In the genomic region with DNA sequence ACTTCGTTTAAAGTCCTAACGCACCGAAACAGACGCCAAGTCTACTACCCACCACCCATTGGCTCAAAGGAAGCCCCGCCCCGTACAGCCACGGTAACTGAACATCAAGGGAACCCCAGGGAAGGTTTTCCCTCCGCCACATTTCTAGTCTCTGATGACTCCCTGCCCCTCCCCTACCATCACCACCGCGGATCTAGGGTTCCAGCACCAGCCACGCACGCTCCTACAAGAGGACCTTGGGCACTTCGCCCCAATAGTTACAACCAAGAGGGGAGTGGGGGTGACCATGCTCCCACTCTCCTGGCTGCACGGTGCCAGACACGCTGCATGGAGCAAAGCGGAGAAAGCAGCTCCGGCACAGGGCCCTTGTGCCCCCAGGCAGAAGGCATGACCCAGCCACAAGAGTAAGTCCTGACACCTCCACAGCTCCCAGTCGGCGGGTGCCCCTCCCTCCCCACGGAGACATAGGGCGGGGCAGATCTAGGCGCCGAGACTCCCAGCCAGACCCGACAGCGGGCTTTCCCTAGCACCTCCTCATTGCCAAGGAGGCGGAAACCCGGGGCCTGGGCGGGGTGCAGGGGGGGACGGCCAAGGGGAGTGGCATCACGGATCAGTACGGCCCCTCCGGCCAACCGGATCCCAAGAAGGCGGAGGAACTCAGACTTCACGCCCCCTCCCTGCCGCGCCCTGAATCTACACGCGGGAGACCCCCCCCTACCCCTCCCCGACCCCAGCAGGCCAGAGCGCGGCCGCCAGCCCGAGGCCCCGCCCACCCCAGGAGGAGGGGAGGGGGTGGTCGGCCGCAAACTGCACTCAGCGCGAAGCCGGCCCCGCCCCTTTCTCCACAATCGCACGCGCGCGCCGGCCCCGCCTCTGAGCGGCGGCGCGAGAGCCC, we compare ENCODE assay signal across 1 cellular context.
TF ChIP-seq lines count a peak whose summit lies in the region.

No MANE protein-coding gene starts in this region.

TF ChIP-seq in SK-N-SH treated with all-trans-retinoic acid at 6 μM for 48 hours, 23 proteins besides CTCF, POLR2A, EP300 and RAD21 (continued from another document):
- TF ChIP-seq TSHZ2 (CRISPR knock-in tag; IDR thresholded peaks at IDR 0.05): no peak
- no peak for TF ChIP-seq SNAI2 (CRISPR knock-in tag; IDR thresholded peaks at IDR 0.05)
- TF ChIP-seq TOX (CRISPR knock-in tag; IDR thresholded peaks at IDR 0.05; ENCODE audit: borderline replicate concordance): no peak
